In the genomic region with DNA sequence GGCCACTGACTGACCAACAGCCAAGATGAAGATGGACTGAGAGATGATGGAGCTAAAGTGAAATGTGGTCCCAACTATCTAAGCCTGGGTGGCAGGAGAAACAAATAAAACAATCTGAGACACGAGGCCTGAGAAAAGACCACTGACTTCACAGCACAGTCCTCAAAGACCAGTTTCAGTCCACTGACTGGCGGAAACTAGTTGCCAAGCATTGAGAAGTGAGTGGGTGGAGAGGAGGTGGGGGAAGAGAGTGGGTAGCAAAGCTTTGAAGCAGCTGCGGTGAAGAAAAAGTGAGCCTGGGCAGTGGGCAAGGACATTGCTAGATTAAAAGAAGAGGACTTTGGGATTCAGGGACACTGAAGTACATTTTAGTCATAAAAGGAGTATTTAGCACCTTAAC, we compare ENCODE assay signal across 13 cellular contexts. TPM values are rescaled to one million over a fixed set of nuclear protein-coding genes. Genes with fewer than 3 reads are reported as not detected.
DNase-seq lines count a peak whose midpoint lies in the region; ATAC-seq and TF ChIP-seq lines count a peak whose summit lies in the region.
"Had no signal": no experiment of that assay in that cellular context is flagged by ENCODE, and none has a peak within 500 bp of the region (broad histone marks: within the 10 kb centered on the region; RNA-seq: fewer than 3 reads in every experiment).

No MANE protein-coding gene starts in this region.

- peak overlapping the region; percentile 5 for H3K27ac Mint-ChIP-seq in central memory CD8-positive, alpha-beta T cell (ENCODE audit: low read depth)
- no peak overlapping the region for H3K27ac Mint-ChIP-seq in activated CD8-positive, alpha-beta T cell treated with anti-CD3 and anti-CD28 coated beads for 36 hours

- CTCF ChIA-PET in activated CD8-positive, alpha-beta T cell treated with anti-CD3 and anti-CD28 coated beads for 36 hours (lab: Charles Lee) = interaction anchor here (0.8 kb wide), 1 partner anchor 48 kb away, joined by 3 read pairs; no protein-coding TSS in a partner anchor

- peak overlapping the region; percentile 53 for H3K4me3 Mint-ChIP-seq in central memory CD8-positive, alpha-beta T cell
- no peak overlapping the region for H3K4me3 Mint-ChIP-seq in activated CD8-positive, alpha-beta T cell treated with anti-CD3 and anti-CD28 coated beads for 36 hours

- DNase-seq in central memory CD8-positive, alpha-beta T cell (ENCODE audit: low spot score in 2 of 2) = no peak
- DNase-seq in stimulated activated naive CD4-positive, alpha-beta T cell treated with Interleukin-2 at 50 U/mL for 16 hours (lab: John Stamatoyannopoulos, UW) = no peak
- DNase-seq in islet precursor cell = no peak
- no peak for DNase-seq in activated CD8-positive, alpha-beta T cell treated with anti-CD3 and anti-CD28 coated beads for 36 hours
- DNase-seq: activated CD4-positive, alpha-beta T cell treated with anti-CD3 and anti-CD28 coated beads for 48 hours; effector memory CD4-positive, alpha-beta T cell; NCI-H2227 treated with DMSO at 0.1 percent for 48 hours; SHP77 treated with DMSO at 0.1 percent for 48 hours had no signal

- no peaks in the 10 kb centered on the region for H3K9me3 Mint-ChIP-seq in central memory CD8-positive, alpha-beta T cell
- no peaks in the 10 kb centered on the region for H3K9me3 Mint-ChIP-seq in activated CD8-positive, alpha-beta T cell treated with anti-CD3 and anti-CD28 coated beads for 36 hours

- peaks cover 4% of the 10 kb centered on the region for H3K36me3 Mint-ChIP-seq in central memory CD8-positive, alpha-beta T cell (ENCODE audit: insufficient read depth)
- H3K36me3 Mint-ChIP-seq in activated CD8-positive, alpha-beta T cell treated with anti-CD3 and anti-CD28 coated beads for 36 hours (ENCODE audit: low read depth) = no peaks in the 10 kb centered on the region

- no peaks in the 10 kb centered on the region for H3K27me3 Mint-ChIP-seq in central memory CD8-positive, alpha-beta T cell
- H3K27me3 Mint-ChIP-seq in activated CD8-positive, alpha-beta T cell treated with anti-CD3 and anti-CD28 coated beads for 36 hours = peaks cover 5% of the 10 kb centered on the region

- POLR2A ChIA-PET in activated CD8-positive, alpha-beta T cell treated with anti-CD3 and anti-CD28 coated beads for 36 hours (lab: Charles Lee) = no interaction called here

- peaks cover 39% of the 10 kb centered on the region for H3K4me1 Mint-ChIP-seq in central memory CD8-positive, alpha-beta T cell
- H3K4me1 Mint-ChIP-seq in activated CD8-positive, alpha-beta T cell treated with anti-CD3 and anti-CD28 coated beads for 36 hours (ENCODE audit: low read depth) = peaks cover 18% of the 10 kb centered on the region

- TF ChIP-seq CTCF in activated CD8-positive, alpha-beta T cell treated with anti-CD3 and anti-CD28 coated beads for 36 hours (IDR thresholded peaks at IDR 0.05) = no peak

- intact Hi-C loops in activated CD8-positive, alpha-beta T cell treated with anti-CD3 and anti-CD28 coated beads for 36 hours (cut with micrococcal nuclease) = no loop called here

- ATAC-seq in GM18517 (IDR thresholded peaks at IDR 0.05; ENCODE audit: unreplicated experiment) = peak; percentile 33
- peak; percentile 39 for ATAC-seq in GM21447 (IDR thresholded peaks at IDR 0.05; ENCODE audit: unreplicated experiment)
- peak; percentile 41 for ATAC-seq in HG03066 (IDR thresholded peaks at IDR 0.05; ENCODE audit: low read depth, unreplicated experiment)
- ATAC-seq in central memory CD8-positive, alpha-beta T cell (replicated peaks; ENCODE audit: extremely low read depth, poor library complexity, severe bottlenecking) = no peak
- ATAC-seq in GM19397 (IDR thresholded peaks at IDR 0.05; ENCODE audit: unreplicated experiment) = no peak
- ATAC-seq in activated CD8-positive, alpha-beta T cell treated with anti-CD3 and anti-CD28 coated beads for 36 hours = no peak
- ATAC-seq: sciatic nerve had no signal

RNA-seq across cellular contexts. Expression of gene MS4A1, which starts 1.9 kb away (rescaled TPM):
- total RNA-seq in activated CD8-positive, alpha-beta T cell treated with anti-CD3 and anti-CD28 coated beads for 36 hours = 1 to 10 TPM; 1.7 to 2.1 TPM

RNA-seq across cellular contexts. Expression of gene MS4A5, which starts 28.2 kb away (rescaled TPM):
- not detected for total RNA-seq in activated CD8-positive, alpha-beta T cell treated with anti-CD3 and anti-CD28 coated beads for 36 hours
- total RNA-seq: sciatic nerve had no signal

RNA-seq across cellular contexts. Expression of gene MS4A12, which starts 35.0 kb away (rescaled TPM):
- not detected for total RNA-seq in activated CD8-positive, alpha-beta T cell treated with anti-CD3 and anti-CD28 coated beads for 36 hours
- total RNA-seq: sciatic nerve had no signal

RNA-seq across cellular contexts. Expression of gene MS4A13, which starts 57.6 kb away (rescaled TPM):
- not detected for total RNA-seq in activated CD8-positive, alpha-beta T cell treated with anti-CD3 and anti-CD28 coated beads for 36 hours
- total RNA-seq: sciatic nerve had no signal

Comparison
In these comparisons a context has a peak if more than half of its experiments do, and no peak if none do; other contexts are left out.
1. ATAC-seq: peak in GM18517 (single experiment), GM21447 (single experiment) and HG03066 (single experiment); none in central memory CD8-positive, alpha-beta T cell (single experiment), GM19397 (single experiment) and activated CD8-positive, alpha-beta T cell treated with anti-CD3 and anti-CD28 coated beads for 36 hours (single experiment).